9 cellular contexts compared by ENCODE assay signal in genomic region chr17:82985973-82986372, GRCh38.
DNase-seq lines count a peak whose midpoint lies in the region; ATAC-seq and TF ChIP-seq lines count a peak whose summit lies in the region.
"Had no signal": no experiment of that assay in that cellular context is flagged by ENCODE, and none has a peak within 500 bp of the region (broad histone marks: within the 10 kb centered on the region; RNA-seq: fewer than 3 reads in every experiment).

No MANE protein-coding gene starts in this region.

- H3K4me2 ChIP-seq in OCI-LY1 (ENCODE audit: low read length): peak overlapping the region; percentile 6

- H3K9me3 ChIP-seq in OCI-LY1 (ENCODE audit: low read length) (no peaks in the 10 kb centered on the region), uterus (no peaks in the 10 kb centered on the region)

- no peak overlapping the region for H2AFZ ChIP-seq in OCI-LY1 (ENCODE audit: low read length)

- peaks cover 14% of the 10 kb centered on the region for H3K4me1 ChIP-seq in OCI-LY1 (ENCODE audit: insufficient read depth, low read length, severe bottlenecking)
- H3K4me1 ChIP-seq in uterus: no peaks in the 10 kb centered on the region

- peak overlapping the region; percentile 47 for H3K27ac ChIP-seq in OCI-LY1 (ENCODE audit: low read depth, low read length, poor library complexity, severe bottlenecking)
- no peak overlapping the region for H3K27ac ChIP-seq in uterus

- no peaks in the 10 kb centered on the region for H4K20me1 ChIP-seq in OCI-LY1 (ENCODE audit: insufficient read depth, low read length)

- H3K79me2 ChIP-seq in OCI-LY1 (ENCODE audit: insufficient read depth, low read length): no peaks in the 10 kb centered on the region

- peak; percentile 26 to 50 for DNase-seq in activated T-helper 1 cell treated with anti-CD3 and anti-CD28 coated beads, Interleukin-2, amount 50 U/mL, for 16 hours (ENCODE audit: low read depth in 1 of 2, low spot score in 1 of 2)
- DNase-seq in kidney epithelial cell (ENCODE audit: low read depth) (peak; percentile 12), cerebellum (ENCODE audit: low spot score) (no peak), uterus (no peak), omental fat pad (ENCODE audit: low spot score) (no peak)
- DNase-seq in stimulated activated CD8-positive, alpha-beta memory T cell treated with anti-CD3 and anti-CD28 coated beads, Interleukin-2, amount 100 ng/mL, for 48 hours (ENCODE audit: low read depth in 2 of 2): peak; percentile 37

- TF ChIP-seq CTCF in OCI-LY1 (IDR thresholded peaks at IDR 0.05; ENCODE audit: low read length) (no peak), kidney epithelial cell (IDR thresholded peaks at IDR 0.05; ENCODE audit: insufficient read depth, low read length, poor library complexity, severe bottlenecking) (no peak), uterus (IDR thresholded peaks at IDR 0.05) (no peak), omental fat pad (IDR thresholded peaks at IDR 0.05) (no peak)

- H3K9me2 ChIP-seq in OCI-LY1 (ENCODE audit: low read depth, low read length): no peaks in the 10 kb centered on the region

- no peak overlapping the region; the same call in 1 of the 2 replicates for H3K9ac ChIP-seq in OCI-LY1 (ENCODE audit: low read length)

- no peaks in the 10 kb centered on the region for H3F3A ChIP-seq in OCI-LY1 (ENCODE audit: insufficient read depth, low read length)

- H3K36me3 ChIP-seq in OCI-LY1 (ENCODE audit: insufficient read depth, low read length): no peaks in the 10 kb centered on the region
- no peaks in the 10 kb centered on the region for H3K36me3 ChIP-seq in kidney epithelial cell (ENCODE audit: control insufficient read depth, insufficient read depth, low read length)
- H3K36me3 ChIP-seq in uterus: no peaks in the 10 kb centered on the region

- H3K4me3 ChIP-seq in OCI-LY1 (ENCODE audit: low read depth, low read length, poor library complexity, severe bottlenecking) (no peak overlapping the region), kidney epithelial cell (ENCODE audit: low read depth, low read length) (no peak overlapping the region), uterus (no peak overlapping the region)

- TF ChIP-seq POLR2A in uterus (IDR thresholded peaks at IDR 0.05): no peak

- H3K27me3 ChIP-seq in OCI-LY1 (ENCODE audit: insufficient read depth, low read length) (no peaks in the 10 kb centered on the region), kidney epithelial cell (ENCODE audit: control insufficient read depth, insufficient read depth, low read length) (no peaks in the 10 kb centered on the region), uterus (no peaks in the 10 kb centered on the region)

- ATAC-seq in HG03280 (IDR thresholded peaks at IDR 0.05; ENCODE audit: unreplicated experiment) (no peak), omental fat pad (ENCODE audit: low FRiP score) (no peak)
- ATAC-seq: left colon had no signal

- intact Hi-C loops in uterus (cut with DNase I; ENCODE audit: low total_unique reads): no loop called here

Comparison
In these comparisons a context has a peak if more than half of its experiments do, and no peak if none do; other contexts are left out.
1. DNase-seq: peak in activated T-helper 1 cell treated with anti-CD3 and anti-CD28 coated beads, Interleukin-2, amount 50 U/mL, for 16 hours (2 of 2), kidney epithelial cell (single experiment) and stimulated activated CD8-positive, alpha-beta memory T cell treated with anti-CD3 and anti-CD28 coated beads, Interleukin-2, amount 100 ng/mL, for 48 hours (2 of 2); none in cerebellum (single experiment), uterus (0 of 2) and omental fat pad (single experiment).